22 cellular contexts compared by ENCODE assay signal in the genomic region with DNA sequence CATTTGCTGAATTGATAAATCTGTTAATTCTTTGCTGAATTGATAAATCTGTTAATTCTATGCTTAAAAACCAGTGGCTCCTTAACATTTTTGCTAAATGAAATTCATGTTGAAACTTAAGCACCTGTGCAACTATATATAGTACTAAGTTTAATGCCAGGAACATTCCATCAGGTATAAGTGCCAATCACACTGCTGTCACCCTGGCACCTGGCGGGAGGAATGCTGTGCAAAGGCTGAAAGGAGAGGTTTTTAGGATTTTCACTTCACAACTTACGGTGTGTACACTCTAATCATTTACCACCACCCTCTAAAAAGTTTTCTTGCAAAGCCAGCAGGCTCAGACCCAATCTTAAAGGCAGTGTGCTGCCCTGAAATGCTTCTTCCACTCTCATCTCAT. TPM values are rescaled to one million over a fixed set of nuclear protein-coding genes. Genes with fewer than 3 reads are reported as not detected.
DNase-seq lines count a peak whose midpoint lies in the region; ATAC-seq and TF ChIP-seq lines count a peak whose summit lies in the region.
"Had no signal": no experiment of that assay in that cellular context is flagged by ENCODE, and none has a peak within 500 bp of the region (broad histone marks: within the 10 kb centered on the region; RNA-seq: fewer than 3 reads in every experiment).

No MANE protein-coding gene starts in this region.

- no peak for ATAC-seq in CD4-positive, CD25-positive, alpha-beta regulatory T cell (ENCODE audit: low read depth in 2 of 2)
- ATAC-seq in T-helper 17 cell (no peak), left lung (peak; percentile 83), HG02885 (IDR thresholded peaks at IDR 0.05; ENCODE audit: poor library complexity, unreplicated experiment) (no peak)
- ATAC-seq: HCT116, PC-3, Right ventricle myocardium inferior had no signal

- H3K36me3 ChIP-seq in CD4-positive, CD25-positive, alpha-beta regulatory T cell (ENCODE audit: control insufficient read depth, insufficient read depth, low read length): peaks cover 52% of the 10 kb centered on the region
- peaks cover 0 to 65% of the 10 kb centered on the region in 2 donors for H3K36me3 ChIP-seq in left lung
- no peaks in the 10 kb centered on the region; the same call in 1 of the 2 replicates for H3K36me3 ChIP-seq in Karpas-422 (ENCODE audit: insufficient read depth, low read length)

- no peak overlapping the region for H3K4me3 ChIP-seq in CD4-positive, CD25-positive, alpha-beta regulatory T cell (ENCODE audit: low read depth, low read length)
- no peak overlapping the region for H3K4me3 ChIP-seq in left lung
- no peak overlapping the region for H3K4me3 ChIP-seq in Karpas-422 (ENCODE audit: low read length)
- H3K4me3 ChIP-seq: SJSA1 had no signal

- H4K20me1 ChIP-seq in Karpas-422 (ENCODE audit: insufficient read depth, low read depth, low read length): no peaks in the 10 kb centered on the region

- no peak overlapping the region for H3K4me3 Mint-ChIP-seq in CD4-positive, CD25-positive, alpha-beta regulatory T cell
- no peak overlapping the region for H3K4me3 Mint-ChIP-seq in T-helper 17 cell

- no peaks in the 10 kb centered on the region for H3K9me3 Mint-ChIP-seq in CD4-positive, CD25-positive, alpha-beta regulatory T cell

- H3K4me1 Mint-ChIP-seq in CD4-positive, CD25-positive, alpha-beta regulatory T cell: peaks cover 14 to 22% (median 18%) of the 10 kb centered on the region in 4 donors
- peaks cover 12% of the 10 kb centered on the region for H3K4me1 Mint-ChIP-seq in T-helper 17 cell

- no peak overlapping the region for H3K4me2 ChIP-seq in Karpas-422 (ENCODE audit: low read depth, low read length, poor library complexity, severe bottlenecking)

- H3K27ac Mint-ChIP-seq in CD4-positive, CD25-positive, alpha-beta regulatory T cell: peak overlapping the region in 2 of 3 donors; percentile 12 to 51
- peak overlapping the region; percentile 91 for H3K27ac Mint-ChIP-seq in T-helper 17 cell

- H3K4me1 ChIP-seq in CD4-positive, CD25-positive, alpha-beta regulatory T cell (ENCODE audit: control insufficient read depth, insufficient read depth, low read length, poor library complexity, severe bottlenecking): peaks cover 11% of the 10 kb centered on the region
- no peaks in the 10 kb centered on the region for H3K4me1 ChIP-seq in left lung
- H3K4me1 ChIP-seq in Karpas-422 (ENCODE audit: low read length): peaks cover 26% of the 10 kb centered on the region
- H3K4me1 ChIP-seq: SJSA1 had no signal

- H3K79me2 ChIP-seq in Karpas-422 (ENCODE audit: low read length): no peaks in the 10 kb centered on the region

- H3K27me3 Mint-ChIP-seq in CD4-positive, CD25-positive, alpha-beta regulatory T cell: no peaks in the 10 kb centered on the region
- no peaks in the 10 kb centered on the region for H3K27me3 Mint-ChIP-seq in T-helper 17 cell

- H3K9ac ChIP-seq in Karpas-422 (ENCODE audit: low read length): no peak overlapping the region

- no peaks in the 10 kb centered on the region for H3K27me3 ChIP-seq in CD4-positive, CD25-positive, alpha-beta regulatory T cell (ENCODE audit: control insufficient read depth, insufficient read depth, low read length)
- H3K27me3 ChIP-seq in left lung (no peaks in the 10 kb centered on the region), Karpas-422 (ENCODE audit: low read length) (no peaks in the 10 kb centered on the region)
- H3K27me3 ChIP-seq: SJSA1 had no signal

- no peak overlapping the region for H2AFZ ChIP-seq in Karpas-422 (ENCODE audit: low read length)

- DNase-seq in CD4-positive, CD25-positive, alpha-beta regulatory T cell: no peak
- DNase-seq in T-helper 17 cell (no peak), left lung (no peak), putamen (ENCODE audit: low spot score) (peak; percentile 63), Karpas-422 (no peak)
- no peak for DNase-seq in stimulated activated naive CD4-positive, alpha-beta T cell treated with Interleukin-2 at 50 U/mL for 16 hours (lab: John Stamatoyannopoulos, UW)
- DNase-seq: DMS153; DND-41; Kasumi-1; MV-4-11; NCI-H1105 treated with DMSO at 0.1 percent for 48 hours; NCI-H2029; NCI-H446 treated with DMSO at 0.1 percent for 48 hours; NCI-H526; NCI-H82; NK-92 treated with Interleukin-12 subunit alpha and Interleukin-12 subunit beta, amount 100 ng/mL, for 24 hours; PC-3 had no signal

- H3K36me3 Mint-ChIP-seq in CD4-positive, CD25-positive, alpha-beta regulatory T cell: peaks cover 44% of the 10 kb centered on the region
- H3K36me3 Mint-ChIP-seq in T-helper 17 cell (ENCODE audit: low read depth): peaks cover 6% of the 10 kb centered on the region

- no peak for TF ChIP-seq CTCF in left lung (IDR thresholded peaks at IDR 0.05)

- no peak overlapping the region for H3K27ac ChIP-seq in CD4-positive, CD25-positive, alpha-beta regulatory T cell (ENCODE audit: insufficient read depth, low read length, poor library complexity, severe bottlenecking)
- H3K27ac ChIP-seq in left lung (peak overlapping the region; percentile 57 to 65), Karpas-422 (ENCODE audit: low read length) (no peak overlapping the region)
- H3K27ac ChIP-seq: HL-60, SJSA1 had no signal

- no peaks in the 10 kb centered on the region for H3K9me3 ChIP-seq in CD4-positive, CD25-positive, alpha-beta regulatory T cell (ENCODE audit: control insufficient read depth in 2 of 2, low read length in 2 of 2)
- no peaks in the 10 kb centered on the region for H3K9me3 ChIP-seq in T-helper 17 cell (ENCODE audit: control insufficient read depth, low read length, poor library complexity, severe bottlenecking)
- no peaks in the 10 kb centered on the region for H3K9me3 ChIP-seq in left lung
- H3K9me3 ChIP-seq in Karpas-422 (ENCODE audit: low read length): no peaks in the 10 kb centered on the region
- H3K9me3 ChIP-seq: SJSA1 had no signal

- H3K9me2 ChIP-seq in Karpas-422 (replicated peaks; ENCODE audit: insufficient read depth, low read length): no peaks in the 10 kb centered on the region

- intact Hi-C loops in left lung (cut with DNase I): no loop called here

RNA-seq across cellular contexts. Expression of gene MYO5C, which starts 33.5 kb away (rescaled TPM):
- total RNA-seq in CD4-positive, CD25-positive, alpha-beta regulatory T cell: 4.1 TPM
- 1 to 10 TPM in 3 of 4 donors, under 1 TPM in 1; 0.60 to 1.9 (median 1.4) TPM for polyA plus RNA-seq in CD4-positive, CD25-positive, alpha-beta regulatory T cell
- 1 to 10 TPM; 1.5 to 3.3 TPM for total RNA-seq in T-helper 17 cell
- 10 to 100 TPM; 78.3 to 89.2 TPM for total RNA-seq in left lung
- total RNA-seq in Karpas-422 (2014; rRNA removed; shearing (Covaris generic); ENCODE audit: low replicate concordance): 0.22 and 0.58 TPM in 2 replicates

Comparison
In these comparisons a context has a peak if more than half of its experiments do, and no peak if none do; other contexts are left out.
1. H3K27ac ChIP-seq: peak in left lung (2 of 2); none in CD4-positive, CD25-positive, alpha-beta regulatory T cell (single experiment) and Karpas-422 (single experiment).
2. RNA of gene MYO5C, which starts 33.5 kb away (total RNA-seq): 78.3 to 89.2 TPM in left lung; 4.1 TPM in CD4-positive, CD25-positive, alpha-beta regulatory T cell (single experiment), 1.5 to 3.3 TPM in T-helper 17 cell and 0.22 to 0.58 TPM in Karpas-422; every median in the first group is over 10 times any median in the second.